8 cellular contexts compared by ENCODE assay signal in the genomic region with DNA sequence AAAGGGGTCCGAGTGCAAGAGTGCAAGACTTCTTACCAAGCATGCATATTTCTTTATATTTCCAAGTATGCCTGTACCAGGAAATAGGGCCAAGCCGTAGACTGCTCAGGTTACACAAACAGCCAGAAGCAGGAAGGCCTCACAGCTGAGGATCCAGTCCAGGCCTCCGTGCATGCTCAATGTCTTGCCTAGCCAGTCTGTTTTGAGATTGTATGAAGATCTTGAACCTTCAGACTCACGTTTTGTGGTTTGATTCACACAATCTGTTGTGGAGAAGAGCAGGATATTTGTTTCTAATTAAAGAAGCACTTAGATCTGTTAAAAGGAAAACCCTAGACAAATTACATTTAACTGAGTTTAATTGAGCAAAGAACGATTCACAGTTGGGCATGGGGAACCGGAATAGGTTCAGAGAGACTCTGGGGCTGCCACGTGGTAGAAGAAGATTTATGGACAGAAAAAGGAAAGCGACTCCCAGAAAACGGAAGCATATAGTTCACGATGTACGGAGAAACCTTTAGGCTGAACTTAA. TPM values are rescaled to one million over a fixed set of nuclear protein-coding genes. Genes with fewer than 3 reads are reported as not detected.
DNase-seq lines count a peak whose midpoint lies in the region; ATAC-seq and TF ChIP-seq lines count a peak whose summit lies in the region.

No MANE protein-coding gene starts in this region.

- peak overlapping the region; percentile 93 for H3K4me3 Mint-ChIP-seq in memory B cell

- no peaks in the 10 kb centered on the region for H3K36me3 Mint-ChIP-seq in memory B cell

- H3K27me3 Mint-ChIP-seq in memory B cell, result peaks cover 3% of the 10 kb centered on the region

- DNase-seq in DMS79 (lab: John Stamatoyannopoulos, UW) (peak; percentile 31), HUDEP-2 (lab: John Stamatoyannopoulos, UW; ENCODE audit: unreplicated experiment in 76 of 76) (peak in 39 of 76 experiments; percentile 1 to 42 (median 14)), Peyer's patch (peak in 2 of 3 donors; percentile 61 to 67), colonic mucosa (peak; percentile 74), memory B cell (ENCODE audit: low spot score in 2 of 2) (no peak), tibial nerve (ENCODE audit: low spot score in 2 of 2) (peak in 1 of 2 donors; percentile 26), mesenteric fat pad (ENCODE audit: low spot score) (no peak)

- H3K4me1 ChIP-seq in Peyer's patch (peaks cover 0 to 18% (median 3%) of the 10 kb centered on the region in 4 donors), colonic mucosa (peaks cover 15% of the 10 kb centered on the region), tibial nerve (peaks cover 0 to 36% (median 0%) of the 10 kb centered on the region in 4 donors)

- H3K4me1 Mint-ChIP-seq in memory B cell, result peaks cover 10% of the 10 kb centered on the region

- TF ChIP-seq EP300 in tibial nerve (IDR thresholded peaks at IDR 0.05), result no peak

- TF ChIP-seq POLR2A in Peyer's patch (IDR thresholded peaks at IDR 0.05), result no peak
- no peak for TF ChIP-seq POLR2A in tibial nerve (IDR thresholded peaks at IDR 0.05)

- intact Hi-C loops in colonic mucosa (cut with DNase I), result no loop called here

- 54% methylated on average over 11 of the region's 11 CpGs for WGBS in tibial nerve, 2 donors

- TF ChIP-seq CTCF in Peyer's patch (IDR thresholded peaks at IDR 0.05), result no peak
- no peak for TF ChIP-seq CTCF in colonic mucosa (IDR thresholded peaks at IDR 0.05)
- TF ChIP-seq CTCF in tibial nerve (IDR thresholded peaks at IDR 0.05), result no peak

- peak overlapping the region; percentile 71 to 88 for H3K9ac ChIP-seq in colonic mucosa (ENCODE audit: low read depth in 2 of 2, low read length in 2 of 2)

- H3K4me3 ChIP-seq in Peyer's patch (peak overlapping the region; percentile 46 to 85 (median 54)), colonic mucosa (peak overlapping the region; percentile 48), tibial nerve (peak overlapping the region; percentile 36 to 55 (median 54))

- H3K9me3 ChIP-seq in Peyer's patch (no peaks in the 10 kb centered on the region), colonic mucosa (no peaks in the 10 kb centered on the region), tibial nerve (no peaks in the 10 kb centered on the region)

- H3K27me3 ChIP-seq in Peyer's patch (no peaks in the 10 kb centered on the region), colonic mucosa (no peaks in the 10 kb centered on the region), tibial nerve (no peaks in the 10 kb centered on the region)

- no peak overlapping the region for H3K27ac Mint-ChIP-seq in memory B cell

- ATAC-seq in memory B cell (ENCODE audit: low read depth), result no peak
- ATAC-seq in GM19328 (IDR thresholded peaks at IDR 0.05; ENCODE audit: unreplicated experiment), result no peak

- no peaks in the 10 kb centered on the region for H3K9me3 Mint-ChIP-seq in memory B cell

- H3K36me3 ChIP-seq in Peyer's patch (no peaks in the 10 kb centered on the region), colonic mucosa (no peaks in the 10 kb centered on the region), tibial nerve (no peaks in the 10 kb centered on the region)

- H3K27ac ChIP-seq in Peyer's patch (peak overlapping the region in 3 of 4 donors; percentile 66 to 94 (median 87)), colonic mucosa (peak overlapping the region; percentile 94), tibial nerve (peak overlapping the region; percentile 46 to 88 (median 78))

RNA-seq across cellular contexts. Expression of gene MGST2, which starts 1.2 kb away (rescaled TPM):
- total RNA-seq in Peyer's patch, result 100 to 1,000 TPM in 1 of 4 donors, 10 to 100 TPM in 3; 21.5 to 137 (median 83.4) TPM
- 100 to 1,000 TPM; 105 to 157 TPM for total RNA-seq in colonic mucosa
- total RNA-seq in tibial nerve, result 10 to 100 TPM; 12.2 to 27.3 (median 26.8) TPM
- total RNA-seq in mesenteric fat pad, result 53.7 TPM

Comparison
In these comparisons a context has a peak if more than half of its experiments do, and no peak if none do; other contexts are left out.
1. DNase-seq: peak in DMS79 (single experiment), HUDEP-2 (39 of 76), Peyer's patch (2 of 3) and colonic mucosa (single experiment); none in memory B cell (0 of 2) and mesenteric fat pad (single experiment).
2. Peak in every context shown above with its lines, with median percentiles within 50 percentile points of each other: H3K27ac ChIP-seq and H3K4me3 ChIP-seq.